In the genomic region with DNA sequence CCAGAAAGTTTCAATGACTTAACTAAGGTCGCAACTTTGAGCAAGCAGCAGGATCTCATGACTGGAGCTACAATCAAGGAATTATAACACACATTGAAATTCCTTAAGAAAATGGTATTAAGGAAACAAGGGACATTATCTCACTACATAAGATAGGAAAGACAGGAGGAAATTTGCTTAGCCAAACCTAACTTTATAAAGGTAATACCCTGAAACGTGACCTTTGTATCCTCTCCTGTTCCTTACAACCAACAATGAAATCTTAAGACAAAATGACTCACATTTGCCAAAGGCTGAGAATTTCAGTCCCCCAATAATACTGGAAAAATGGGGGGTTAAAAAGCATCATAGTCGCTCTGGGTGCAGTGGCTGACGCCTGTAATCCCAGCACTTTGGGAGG, we compare ENCODE assay signal across 20 cellular contexts.
DNase-seq lines count a peak whose midpoint lies in the region; ATAC-seq, FAIRE-seq and TF ChIP-seq lines count a peak whose summit lies in the region.
"Had no signal": no experiment of that assay in that cellular context is flagged by ENCODE, and none has a peak within 500 bp of the region (broad histone marks: within the 10 kb centered on the region; RNA-seq: fewer than 3 reads in every experiment).

No MANE protein-coding gene starts in this region.

- no peak overlapping the region for H2AFZ ChIP-seq in trophoblast cell (ENCODE audit: insufficient read depth, low read length, poor library complexity)

- TF ChIP-seq POLR2A in A549 (IDR thresholded peaks at IDR 0.05; ENCODE audit: low read length) = no peak

- no peak for TF ChIP-seq CTCF in A549 (IDR thresholded peaks at IDR 0.05)

- H4K12ac ChIP-seq in trophoblast cell (ENCODE audit: low read depth, low read length) = no peak overlapping the region

- H3K4me1 ChIP-seq in A549 (peaks cover 39% of the 10 kb centered on the region), HUES64 (ENCODE audit: insufficient read depth, low read length) (peaks cover 31% of the 10 kb centered on the region; the same call in 1 of the 2 replicates), trophoblast cell (ENCODE audit: control insufficient read depth in 1 of 2, insufficient read depth in 2 of 2, low read length in 2 of 2) (peaks cover 3 to 10% of the 10 kb centered on the region in 2 experiments)

- H3K23ac ChIP-seq in trophoblast cell (ENCODE audit: low read length) = no peak overlapping the region

- H2BK5ac ChIP-seq in trophoblast cell (ENCODE audit: low read depth, low read length, poor library complexity) = peak overlapping the region; percentile 73

- H3K14ac ChIP-seq in trophoblast cell (ENCODE audit: low read length) = no peak overlapping the region

- H3K9me3 ChIP-seq in A549 (no peaks in the 10 kb centered on the region), HUES64 (ENCODE audit: insufficient read depth, low read depth, low read length) (no peaks in the 10 kb centered on the region), trophoblast cell (ENCODE audit: insufficient read depth, low read depth, low read length) (no peaks in the 10 kb centered on the region)

- no peak for TF ChIP-seq EP300 in A549 (IDR thresholded peaks at IDR 0.05)

- peaks cover 6% of the 10 kb centered on the region for H3K79me2 ChIP-seq in trophoblast cell (ENCODE audit: control insufficient read depth, insufficient read depth, low read length, poor library complexity)

- CTCF ChIA-PET in A549 (lab: Yijun Ruan, JAX) = no interaction called here

- no peaks in the 10 kb centered on the region for H3K27me3 ChIP-seq in HUES64 (ENCODE audit: insufficient read depth, low read length)
- no peaks in the 10 kb centered on the region for H3K27me3 ChIP-seq in trophoblast cell (ENCODE audit: insufficient read depth, low read length)

- ATAC-seq in A549 (no peak), left colon (peak; percentile 62), GM18511 (IDR thresholded peaks at IDR 0.05; ENCODE audit: unreplicated experiment) (no peak), HG03457 (IDR thresholded peaks at IDR 0.05; ENCODE audit: unreplicated experiment) (no peak), left ventricle myocardium superior (no peak)
- ATAC-seq: HCT116, HepG2 had no signal

- POLR2A ChIA-PET in A549 (lab: Yijun Ruan, JAX) = no interaction called here

- no peak for DNase-seq in A549 (ENCODE audit: low read depth in 1 of 2, low spot score in 1 of 2)
- no peak for DNase-seq in left colon
- DNase-seq in trophoblast cell = no peak
- no peak for DNase-seq in left ventricle myocardium superior
- DNase-seq: 8988T; C1 segment of cervical spinal cord; CD4-positive, alpha-beta T cell; DMS153; DMS79 treated with DMSO at 0.1 percent for 48 hours; EL had no signal

- no peak overlapping the region for H2AK5ac ChIP-seq in trophoblast cell (ENCODE audit: low read length)

- H2BK120ac ChIP-seq in trophoblast cell (ENCODE audit: insufficient read depth, low read length, poor library complexity) = peak overlapping the region; percentile 4

- H3K4me3 ChIP-seq in A549 (no peak overlapping the region), HUES64 (ENCODE audit: low read length) (no peak overlapping the region), trophoblast cell (ENCODE audit: low read depth, low read length) (no peak overlapping the region)

- H3K18ac ChIP-seq in trophoblast cell (ENCODE audit: low read length) = no peak overlapping the region

- peak overlapping the region in 1 of 2 experiments; percentile 36; a peak in 1 of 6 replicates for H3K27ac ChIP-seq in A549
- H3K27ac ChIP-seq in HUES64 (ENCODE audit: low read depth, low read length) = peak overlapping the region; percentile 23; the same call in 1 of the 2 replicates
- peak overlapping the region; percentile 88 for H3K27ac ChIP-seq in trophoblast cell (ENCODE audit: low read depth, low read length)

- H3K79me1 ChIP-seq in trophoblast cell (ENCODE audit: low read length) = peaks cover 44% of the 10 kb centered on the region

- H4K8ac ChIP-seq in trophoblast cell (ENCODE audit: low read depth, low read length) = no peak overlapping the region

- H3K36me3 ChIP-seq in HUES64 (ENCODE audit: insufficient read depth, low read length) = no peaks in the 10 kb centered on the region
- H3K36me3 ChIP-seq in trophoblast cell (ENCODE audit: control insufficient read depth in 1 of 2, insufficient read depth in 2 of 2, low read length in 2 of 2) = no peaks in the 10 kb centered on the region

- H2BK12ac ChIP-seq in trophoblast cell (ENCODE audit: low read length) = peak overlapping the region; percentile 98

- peak overlapping the region; percentile 91 for H4K91ac ChIP-seq in trophoblast cell (ENCODE audit: low read depth, low read length)

- peak; percentile 86 for FAIRE-seq in A549 (lab: Jason Lieb, UNC)
- FAIRE-seq: D721Med, G401.6, GM12891, GM19239, H54, HepG2 had no signal

- H3K4ac ChIP-seq in trophoblast cell (ENCODE audit: low read depth, low read length) = no peak overlapping the region

- H3K4me2 ChIP-seq in A549 (0 out of 3 replicates have a peak overlapping the region, but pooled peaks have one; percentile 7), trophoblast cell (ENCODE audit: low read length) (no peak overlapping the region)

- no peak for TF ChIP-seq RAD21 in A549 (conservative IDR thresholded peaks at IDR 0.05 in 1 of 2, IDR thresholded peaks at IDR 0.05 in 1 of 2)

- WGBS in A549 (ENCODE audit: missing lambda C conversion rate) = 67% methylated on average over 4 of the region's 4 CpGs
- WGBS in HUES64 = 84% methylated on average over 4 of the region's 4 CpGs
- no CpG with 5 or more reads among the region's 4 CpGs for WGBS in trophoblast cell (ENCODE audit: extremely low coverage, insufficient coverage, insufficient read length)

- intact Hi-C loops in left colon (cut with DNase I, micrococcal nuclease) = no loop called here
- intact Hi-C loops in left ventricle myocardium superior (cut with micrococcal nuclease) = no loop called here

- no peak overlapping the region for H3K9ac ChIP-seq in HUES64 (ENCODE audit: low read depth, low read length)
- no peak overlapping the region for H3K9ac ChIP-seq in trophoblast cell (ENCODE audit: low read length)

TF ChIP-seq in A549, 52 proteins besides CTCF, POLR2A, EP300 and RAD21:
- no peak for TF ChIP-seq KDM1A (IDR thresholded peaks at IDR 0.05; ENCODE audit: low read depth)
- no peak for TF ChIP-seq JUN (IDR thresholded peaks at IDR 0.05)
- TF ChIP-seq, protein P1, sequence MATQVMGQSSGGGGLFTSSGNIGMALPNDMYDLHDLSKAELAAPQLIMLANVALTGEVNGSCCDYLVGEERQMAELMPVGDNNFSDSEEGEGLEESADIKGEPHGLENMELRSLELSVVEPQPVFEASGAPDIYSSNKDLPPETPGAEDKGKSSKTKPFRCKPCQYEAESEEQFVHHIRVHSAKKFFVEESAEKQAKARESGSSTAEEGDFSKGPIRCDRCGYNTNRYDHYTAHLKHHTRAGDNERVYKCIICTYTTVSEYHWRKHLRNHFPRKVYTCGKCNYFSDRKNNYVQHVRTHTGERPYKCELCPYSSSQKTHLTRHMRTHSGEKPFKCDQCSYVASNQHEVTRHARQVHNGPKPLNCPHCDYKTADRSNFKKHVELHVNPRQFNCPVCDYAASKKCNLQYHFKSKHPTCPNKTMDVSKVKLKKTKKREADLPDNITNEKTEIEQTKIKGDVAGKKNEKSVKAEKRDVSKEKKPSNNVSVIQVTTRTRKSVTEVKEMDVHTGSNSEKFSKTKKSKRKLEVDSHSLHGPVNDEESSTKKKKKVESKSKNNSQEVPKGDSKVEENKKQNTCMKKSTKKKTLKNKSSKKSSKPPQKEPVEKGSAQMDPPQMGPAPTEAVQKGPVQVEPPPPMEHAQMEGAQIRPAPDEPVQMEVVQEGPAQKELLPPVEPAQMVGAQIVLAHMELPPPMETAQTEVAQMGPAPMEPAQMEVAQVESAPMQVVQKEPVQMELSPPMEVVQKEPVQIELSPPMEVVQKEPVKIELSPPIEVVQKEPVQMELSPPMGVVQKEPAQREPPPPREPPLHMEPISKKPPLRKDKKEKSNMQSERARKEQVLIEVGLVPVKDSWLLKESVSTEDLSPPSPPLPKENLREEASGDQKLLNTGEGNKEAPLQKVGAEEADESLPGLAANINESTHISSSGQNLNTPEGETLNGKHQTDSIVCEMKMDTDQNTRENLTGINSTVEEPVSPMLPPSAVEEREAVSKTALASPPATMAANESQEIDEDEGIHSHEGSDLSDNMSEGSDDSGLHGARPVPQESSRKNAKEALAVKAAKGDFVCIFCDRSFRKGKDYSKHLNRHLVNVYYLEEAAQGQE (IDR thresholded peaks at IDR 0.05) = no peak
- TF ChIP-seq, protein P2, sequence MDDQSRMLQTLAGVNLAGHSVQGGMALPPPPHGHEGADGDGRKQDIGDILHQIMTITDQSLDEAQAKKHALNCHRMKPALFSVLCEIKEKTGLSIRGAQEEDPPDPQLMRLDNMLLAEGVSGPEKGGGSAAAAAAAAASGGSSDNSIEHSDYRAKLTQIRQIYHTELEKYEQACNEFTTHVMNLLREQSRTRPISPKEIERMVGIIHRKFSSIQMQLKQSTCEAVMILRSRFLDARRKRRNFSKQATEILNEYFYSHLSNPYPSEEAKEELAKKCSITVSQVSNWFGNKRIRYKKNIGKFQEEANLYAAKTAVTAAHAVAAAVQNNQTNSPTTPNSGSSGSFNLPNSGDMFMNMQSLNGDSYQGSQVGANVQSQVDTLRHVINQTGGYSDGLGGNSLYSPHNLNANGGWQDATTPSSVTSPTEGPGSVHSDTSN (IDR thresholded peaks at IDR 0.05) = no peak
- no peak for TF ChIP-seq MAZ (IDR thresholded peaks at IDR 0.05; ENCODE audit: borderline replicate concordance, low read depth, low read length)
- TF ChIP-seq, protein P3, sequence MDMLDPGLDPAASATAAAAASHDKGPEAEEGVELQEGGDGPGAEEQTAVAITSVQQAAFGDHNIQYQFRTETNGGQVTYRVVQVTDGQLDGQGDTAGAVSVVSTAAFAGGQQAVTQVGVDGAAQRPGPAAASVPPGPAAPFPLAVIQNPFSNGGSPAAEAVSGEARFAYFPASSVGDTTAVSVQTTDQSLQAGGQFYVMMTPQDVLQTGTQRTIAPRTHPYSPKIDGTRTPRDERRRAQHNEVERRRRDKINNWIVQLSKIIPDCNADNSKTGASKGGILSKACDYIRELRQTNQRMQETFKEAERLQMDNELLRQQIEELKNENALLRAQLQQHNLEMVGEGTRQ (IDR thresholded peaks at IDR 0.05) = no peak
- no peak for TF ChIP-seq FOXS1 (CRISPR knock-in tag; IDR thresholded peaks at IDR 0.05)
- TF ChIP-seq ZSCAN20 (CRISPR knock-in tag; IDR thresholded peaks at IDR 0.05) = no peak
- no peak for TF ChIP-seq CHD2 (IDR thresholded peaks at IDR 0.05; ENCODE audit: low read length, partially characterized antibody)
- no peak for TF ChIP-seq NR3C1 (IDR thresholded peaks at IDR 0.05)
- TF ChIP-seq TFCP2L1 (CRISPR knock-in tag; IDR thresholded peaks at IDR 0.05) = no peak
- no peak for TF ChIP-seq EHMT2 (IDR thresholded peaks at IDR 0.05; ENCODE audit: low read depth)
